Comparison of ENCODE assay signal across 26 cellular contexts in genomic region chr10:46522295-46523118, GRCh38. TPM values are rescaled to one million over a fixed set of nuclear protein-coding genes. Genes with fewer than 3 reads are reported as not detected.
DNase-seq lines count a peak whose midpoint lies in the region; ATAC-seq and TF ChIP-seq lines count a peak whose summit lies in the region.
"Had no signal": no experiment of that assay in that cellular context is flagged by ENCODE, and none has a peak within 500 bp of the region (broad histone marks: within the 10 kb centered on the region; RNA-seq: fewer than 3 reads in every experiment).

No MANE protein-coding gene starts in this region.

- no peaks in the 10 kb centered on the region for H3K79me2 ChIP-seq in PC-9 (ENCODE audit: low read depth)

- no peaks in the 10 kb centered on the region for H3K36me3 ChIP-seq in PC-9 (ENCODE audit: low read depth)
- H3K36me3 ChIP-seq in endodermal cell (ENCODE audit: control insufficient read depth, insufficient read depth, low read length), result no peaks in the 10 kb centered on the region
- H3K36me3 ChIP-seq: breast epithelium, neural progenitor cell had no signal

- peak; percentile 1 for DNase-seq in activated naive CD4-positive, alpha-beta T cell treated with Interleukin-2 at 50 U/mL for 16 hours
- no peak for DNase-seq in activated naive CD4-positive, alpha-beta T cell treated with anti-CD3 and anti-CD28 coated beads, Interleukin-2, amount 50 U/mL, for 16 hours
- no peak for DNase-seq in PC-9
- peak; percentile 42 for DNase-seq in endodermal cell
- DNase-seq in middle frontal gyrus (ENCODE audit: extremely low spot score, low spot score), result no peak
- DNase-seq: activated CD4-positive, alpha-beta T cell treated with anti-CD3 and anti-CD28 coated beads, Interleukin-2, amount 10 ng/mL, durations not matched to agents 24 days and 14 days; DMS153; hippocampal formation; midbrain; MM.1S; NCI-H146; NCI-H748 treated with DMSO at 0.1 percent for 48 hours had no signal

- H3K4me1 ChIP-seq in PC-9 (replicated peaks; ENCODE audit: insufficient read depth), result peaks cover 39% of the 10 kb centered on the region
- no peaks in the 10 kb centered on the region for H3K4me1 ChIP-seq in endodermal cell (ENCODE audit: control insufficient read depth, insufficient read depth, low read length)
- H3K4me1 ChIP-seq: breast epithelium, neural progenitor cell had no signal

- H3K4me1 Mint-ChIP-seq in endodermal cell, result no peaks in the 10 kb centered on the region
- no peaks in the 10 kb centered on the region for H3K4me1 Mint-ChIP-seq in stimulated activated memory B cell treated with anti-CD40 and anti-IgM and Interleukin-4, amounts not matched to agents 10 μg/mL and 1 μg/mL and 100 μg/mL, for 72 hours
- H3K4me1 Mint-ChIP-seq: activated CD4-positive, alpha-beta T cell treated with anti-CD3 and anti-CD28 coated beads, Interleukin-2, amount 10 ng/mL, durations not matched to agents 24 days and 14 days; CD4-positive, alpha-beta memory T cell; neural progenitor cell had no signal

- CTCF ChIA-PET in PC-9 (lab: Charles Lee), result no interaction called here

- H3K27me3 ChIP-seq in PC-9 (ENCODE audit: insufficient read depth, low read depth) (no peaks in the 10 kb centered on the region), endodermal cell (ENCODE audit: control insufficient read depth, insufficient read depth, low read length, poor library complexity, severe bottlenecking) (no peaks in the 10 kb centered on the region)
- H3K27me3 ChIP-seq: breast epithelium, neural progenitor cell had no signal

- H2AFZ ChIP-seq in PC-9, result peak overlapping the region; percentile 76; the same call in 1 of the 2 replicates
- H2AFZ ChIP-seq: neural progenitor cell had no signal

- intact Hi-C loops in PC-9 (cut with micrococcal nuclease; ENCODE audit: unreplicated experiment), result no loop called here

- no peaks in the 10 kb centered on the region for H3K27me3 Mint-ChIP-seq in endodermal cell (ENCODE audit: insufficient read depth)
- no peaks in the 10 kb centered on the region for H3K27me3 Mint-ChIP-seq in stimulated activated memory B cell treated with anti-CD40 and anti-IgM and Interleukin-4, amounts not matched to agents 10 μg/mL and 1 μg/mL and 100 μg/mL, for 72 hours
- H3K27me3 Mint-ChIP-seq: activated CD4-positive, alpha-beta T cell treated with anti-CD3 and anti-CD28 coated beads, Interleukin-2, amount 10 ng/mL, durations not matched to agents 24 days and 14 days; CD4-positive, alpha-beta memory T cell had no signal

- peaks cover 48% of the 10 kb centered on the region for H3F3A ChIP-seq in PC-9 (ENCODE audit: insufficient read depth, low read depth)

- H3K27ac ChIP-seq in PC-9 (peak overlapping the region; percentile 87), endodermal cell (ENCODE audit: low read depth, low read length) (no peak overlapping the region)
- H3K27ac ChIP-seq: breast epithelium, HL-60, neural progenitor cell had no signal

- POLR2A ChIA-PET in PC-9 (lab: Charles Lee; ENCODE audit: unreplicated experiment), result no interaction called here

- no peak overlapping the region for H3K27ac Mint-ChIP-seq in endodermal cell
- no peak overlapping the region for H3K27ac Mint-ChIP-seq in stimulated activated memory B cell treated with anti-CD40 and anti-IgM and Interleukin-4, amounts not matched to agents 10 μg/mL and 1 μg/mL and 100 μg/mL, for 72 hours
- H3K27ac Mint-ChIP-seq: activated CD4-positive, alpha-beta T cell treated with anti-CD3 and anti-CD28 coated beads, Interleukin-2, amount 10 ng/mL, durations not matched to agents 24 days and 14 days; activated T-helper 1 cell treated with anti-CD3 and anti-CD28 coated beads, Interleukin-12 subunit alpha, Interleukin-12 subunit beta, Interleukin-2, Interleukin-4 antibody, amounts not matched to agents 30 ng/mL and 10 ng/mL and 1 ng/mL, durations not matched to agents 14 hours and 24 hours and 36 hours; CD4-positive, alpha-beta memory T cell; neural progenitor cell; T-helper 2 cell treated with Interferon-gamma antibody and Interleukin-4, amounts not matched to agents 5 μg/mL and 100 μg/mL, for 36 hours had no signal

- no TSS peak for BruUV-seq in PC-9 (replicated peaks; lab: Mats Ljungman, UMichigan)

- H3K9me3 Mint-ChIP-seq in endodermal cell, result no peaks in the 10 kb centered on the region
- no peaks in the 10 kb centered on the region for H3K9me3 Mint-ChIP-seq in stimulated activated memory B cell treated with anti-CD40 and anti-IgM and Interleukin-4, amounts not matched to agents 10 μg/mL and 1 μg/mL and 100 μg/mL, for 72 hours
- H3K9me3 Mint-ChIP-seq: activated CD4-positive, alpha-beta T cell treated with anti-CD3 and anti-CD28 coated beads, Interleukin-2, amount 10 ng/mL, durations not matched to agents 24 days and 14 days; activated T-helper 1 cell treated with anti-CD3 and anti-CD28 coated beads, Interleukin-12 subunit alpha, Interleukin-12 subunit beta, Interleukin-2, Interleukin-4 antibody, amounts not matched to agents 30 ng/mL and 10 ng/mL and 1 ng/mL, durations not matched to agents 14 hours and 24 hours and 36 hours; CD4-positive, alpha-beta memory T cell; neural progenitor cell; T-helper 2 cell treated with Interferon-gamma antibody and Interleukin-4, amounts not matched to agents 5 μg/mL and 100 μg/mL, for 36 hours had no signal

- H3K9ac ChIP-seq in endodermal cell (ENCODE audit: extremely low read depth, low read length, poor library complexity, severe bottlenecking), result no peak overlapping the region
- H3K9ac ChIP-seq: neural progenitor cell had no signal

- TF ChIP-seq CTCF in PC-9 (conservative IDR thresholded peaks at IDR 0.05) (no peak), endodermal cell (conservative IDR thresholded peaks at IDR 0.05) (no peak)

- no peaks in the 10 kb centered on the region for H3K36me3 Mint-ChIP-seq in endodermal cell (ENCODE audit: low read depth)
- no peaks in the 10 kb centered on the region for H3K36me3 Mint-ChIP-seq in stimulated activated memory B cell treated with anti-CD40 and anti-IgM and Interleukin-4, amounts not matched to agents 10 μg/mL and 1 μg/mL and 100 μg/mL, for 72 hours
- H3K36me3 Mint-ChIP-seq: CD4-positive, alpha-beta memory T cell; neural progenitor cell had no signal

- H3K4me3 ChIP-seq in PC-9, result no peak overlapping the region; the same call in 1 of the 2 replicates
- no peak overlapping the region for H3K4me3 ChIP-seq in endodermal cell (ENCODE audit: low read length)
- H3K4me3 ChIP-seq: breast epithelium, neural progenitor cell, SK-N-MC had no signal

- H3K4me2 ChIP-seq in PC-9, result peak overlapping the region; percentile 76
- H3K4me2 ChIP-seq: neural progenitor cell had no signal

- ATAC-seq in stimulated activated memory B cell treated with anti-CD40 and anti-IgM and Interleukin-4, amounts not matched to agents 10 μg/mL and 1 μg/mL and 100 μg/mL, for 72 hours, result peak; percentile 21
- ATAC-seq in HG02852 (IDR thresholded peaks at IDR 0.05; ENCODE audit: unreplicated experiment) (no peak), GM18511 (IDR thresholded peaks at IDR 0.05; ENCODE audit: unreplicated experiment) (no peak)

- no peaks in the 10 kb centered on the region for H4K20me1 ChIP-seq in PC-9 (ENCODE audit: insufficient read depth)

- H3K4me3 Mint-ChIP-seq in endodermal cell, result no peak overlapping the region
- no peak overlapping the region for H3K4me3 Mint-ChIP-seq in stimulated activated memory B cell treated with anti-CD40 and anti-IgM and Interleukin-4, amounts not matched to agents 10 μg/mL and 1 μg/mL and 100 μg/mL, for 72 hours
- H3K4me3 Mint-ChIP-seq: activated CD4-positive, alpha-beta T cell treated with anti-CD3 and anti-CD28 coated beads, Interleukin-2, amount 10 ng/mL, durations not matched to agents 24 days and 14 days; activated T-helper 1 cell treated with anti-CD3 and anti-CD28 coated beads, Interleukin-12 subunit alpha, Interleukin-12 subunit beta, Interleukin-2, Interleukin-4 antibody, amounts not matched to agents 30 ng/mL and 10 ng/mL and 1 ng/mL, durations not matched to agents 14 hours and 24 hours and 36 hours; CD4-positive, alpha-beta memory T cell; neural progenitor cell; T-helper 2 cell treated with Interferon-gamma antibody and Interleukin-4, amounts not matched to agents 5 μg/mL and 100 μg/mL, for 36 hours had no signal

- H3K9me2 ChIP-seq in PC-9 (ENCODE audit: insufficient read depth), result no peaks in the 10 kb centered on the region

- 90 to 91% methylated on average over 10 of the region's 10 CpGs for WGBS in endodermal cell (ENCODE audit: insufficient coverage in 1 of 2, insufficient read length in 1 of 2), 2 experiments

- H3K9me3 ChIP-seq in PC-9 (ENCODE audit: insufficient read depth, low read depth), result no peaks in the 10 kb centered on the region
- no peaks in the 10 kb centered on the region for H3K9me3 ChIP-seq in endodermal cell (ENCODE audit: control insufficient read depth, low read length)
- H3K9me3 ChIP-seq: breast epithelium had no signal

RNA-seq across cellular contexts. Expression of gene GPRIN2, which starts 34.0 kb away (rescaled TPM):
- 33.1 and 53.6 TPM in 2 replicates for total RNA-seq in PC-9 (2021)
- 10 to 100 TPM; 16.1 to 25.2 TPM for total RNA-seq in endodermal cell
- 4.7 TPM for polyA plus RNA-seq in endodermal cell (2013, experiment 1 of 2)
- 3.0 TPM for polyA plus RNA-seq in endodermal cell (2013, experiment 2 of 2)
- total RNA-seq: activated CD4-positive, alpha-beta T cell treated with anti-CD3 and anti-CD28 coated beads, Interleukin-2, amount 10 ng/mL, durations not matched to agents 24 days and 14 days; activated T-helper 1 cell treated with anti-CD3 and anti-CD28 coated beads, Interleukin-12 subunit alpha, Interleukin-12 subunit beta, Interleukin-2, Interleukin-4 antibody, amounts not matched to agents 30 ng/mL and 10 ng/mL and 1 ng/mL, durations not matched to agents 14 hours and 24 hours and 36 hours; CD4-positive, alpha-beta memory T cell; dermis microvascular lymphatic vessel endothelial cell; fibroblast of villous mesenchyme; pulmonary artery endothelial cell had no signal
- polyA plus RNA-seq: CD4-positive, alpha-beta memory T cell had no signal

RNA-seq across cellular contexts. Expression of gene SYT15, which starts 56.4 kb away (rescaled TPM):
- 1.9 and 3.3 TPM in 2 replicates for total RNA-seq in PC-9 (2021)
- 1 to 10 TPM; 1.3 to 3.2 TPM for total RNA-seq in endodermal cell
- 0.50 TPM for polyA plus RNA-seq in endodermal cell (2013, experiment 1 of 2)
- 0.58 TPM for polyA plus RNA-seq in endodermal cell (2013, experiment 2 of 2)

RNA-seq across cellular contexts. Expression of gene NPY4R, which starts 56.7 kb away (rescaled TPM):
- total RNA-seq in PC-9 (2021), result 2.9 and 3.1 TPM in 2 replicates
- total RNA-seq in endodermal cell, result under 1 TPM; 0.24 to 0.49 TPM
- polyA plus RNA-seq in endodermal cell (2013, experiment 1 of 2), result not detected
- not detected for polyA plus RNA-seq in endodermal cell (2013, experiment 2 of 2)
- total RNA-seq: activated CD4-positive, alpha-beta T cell treated with anti-CD3 and anti-CD28 coated beads, Interleukin-2, amount 10 ng/mL, durations not matched to agents 24 days and 14 days; activated T-helper 1 cell treated with anti-CD3 and anti-CD28 coated beads, Interleukin-12 subunit alpha, Interleukin-12 subunit beta, Interleukin-2, Interleukin-4 antibody, amounts not matched to agents 30 ng/mL and 10 ng/mL and 1 ng/mL, durations not matched to agents 14 hours and 24 hours and 36 hours; breast epithelium; CD4-positive, alpha-beta memory T cell; dermis microvascular lymphatic vessel endothelial cell; fibroblast of villous mesenchyme; kidney epithelial cell; pulmonary artery endothelial cell had no signal
- polyA plus RNA-seq: CD4-positive, alpha-beta memory T cell had no signal

Comparison
In these comparisons a context has a peak if more than half of its experiments do, and no peak if none do; other contexts are left out.
1. DNase-seq: peak in activated naive CD4-positive, alpha-beta T cell treated with Interleukin-2 at 50 U/mL for 16 hours (single experiment) and endodermal cell (single experiment); none in activated naive CD4-positive, alpha-beta T cell treated with anti-CD3 and anti-CD28 coated beads, Interleukin-2, amount 50 U/mL, for 16 hours (single experiment), PC-9 (0 of 2) and middle frontal gyrus (single experiment).